ENCODE assay signal across 8 cellular contexts in the genomic region with DNA sequence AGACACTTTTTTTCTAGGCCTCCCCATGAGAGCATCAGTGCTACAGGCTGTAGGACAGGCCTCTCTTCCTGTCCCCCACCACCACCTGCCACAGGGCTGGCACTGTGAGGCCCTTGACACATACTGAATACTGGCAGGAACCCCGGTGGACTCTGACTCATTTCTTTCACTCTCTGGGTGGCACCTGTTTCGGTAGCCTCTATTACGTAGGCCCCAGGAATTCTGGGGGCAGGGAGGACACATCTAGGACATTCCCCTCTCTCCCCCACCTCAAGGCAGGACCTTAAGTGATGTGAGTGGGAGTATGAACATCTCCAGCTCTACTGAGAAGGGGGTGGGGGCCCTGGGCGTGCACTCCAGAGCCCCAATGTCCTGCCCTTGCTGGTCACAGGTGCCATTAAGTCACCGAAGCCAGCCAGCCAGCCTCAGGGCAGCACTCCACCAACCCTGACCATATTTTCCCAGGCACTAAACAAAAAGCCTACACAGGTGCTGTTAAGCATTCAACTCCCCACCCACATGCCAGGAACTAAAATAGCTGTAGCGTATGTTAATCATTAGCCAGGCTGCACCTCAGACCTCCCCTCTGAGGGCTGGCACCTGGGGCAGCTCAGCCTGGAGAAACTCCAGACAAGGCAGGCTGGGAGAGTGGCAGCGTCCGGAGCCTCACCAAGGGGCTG. TPM values are rescaled to one million over a fixed set of nuclear protein-coding genes. Genes with fewer than 3 reads are reported as not detected.
DNase-seq lines count a peak whose midpoint lies in the region; ATAC-seq lines count a peak whose summit lies in the region.

No MANE protein-coding gene starts in this region.

- peak overlapping the region in 1 of 2 donors; percentile 34 for H3K4me3 ChIP-seq in esophagus (ENCODE audit: low read depth in 1 of 2, low read length in 2 of 2)
- H3K4me3 ChIP-seq in skin epidermis, result no peak overlapping the region

- DNase-seq in DMS53 treated with DMSO at 0.1 percent for 48 hours (lab: John Stamatoyannopoulos, UW; ENCODE audit: unreplicated experiment) (peak; percentile 96), LHCN-M2 (ENCODE audit: low read depth) (peak; percentile 77), NOMO-1 treated with DMSO at 0.1 percent for 48 hours (lab: John Stamatoyannopoulos, UW; ENCODE audit: unreplicated experiment) (no peak), NCI-H82 treated with DMSO at 0.1 percent for 48 hours (lab: John Stamatoyannopoulos, UW; ENCODE audit: unreplicated experiment) (no peak)
- DNase-seq in activated CD8-positive, alpha-beta memory T cell treated with anti-CD3 and anti-CD28 coated beads, Interleukin-2, amount 50 U/mL, for 4 hours, result peak; percentile 68

- 28 to 38% methylated on average over 8 of the region's 8 CpGs for WGBS in esophagus, 2 donors

- H3K4me1 ChIP-seq in esophagus (ENCODE audit: control insufficient read depth in 2 of 2, insufficient read depth in 2 of 2, low read length in 1 of 2), result peaks cover 9 to 24% of the 10 kb centered on the region in 2 donors

- no peaks in the 10 kb centered on the region for H3K27me3 ChIP-seq in esophagus (ENCODE audit: control insufficient read depth in 1 of 2, insufficient read depth in 2 of 2, low read length in 2 of 2)

- peaks cover 0 to 13% of the 10 kb centered on the region in 2 donors for H3K36me3 ChIP-seq in esophagus (ENCODE audit: control insufficient read depth in 2 of 2, insufficient read depth in 2 of 2, low read length in 1 of 2)

- H3K27ac ChIP-seq in esophagus (ENCODE audit: low read depth in 2 of 2, low read length in 1 of 2) (peak overlapping the region; percentile 93 to 98), skin epidermis (peak overlapping the region in 17 of 21 experiments; percentile 10 to 98 (median 63))

- peak; percentile 89 for ATAC-seq in GM21717 (IDR thresholded peaks at IDR 0.05; ENCODE audit: unreplicated experiment)

- H3K9me3 ChIP-seq in esophagus (ENCODE audit: control insufficient read depth in 2 of 2, insufficient read depth in 1 of 2, low read depth in 1 of 2, low read length in 1 of 2), result no peaks in the 10 kb centered on the region

RNA-seq across cellular contexts. Expression of a gene that starts 8.9 kb away (rescaled TPM):
- total RNA-seq in LHCN-M2 (2014; rRNA removed), result 55.9 and 84.7 TPM in 2 replicates
- polyA plus RNA-seq in LHCN-M2 (2012), result 210 TPM
- 100 to 1,000 TPM; 155 to 287 TPM for polyA plus RNA-seq in esophagus

Comparison
In these comparisons a context has a peak if more than half of its experiments do, and no peak if none do; other contexts are left out.
1. DNase-seq: peak in DMS53 treated with DMSO at 0.1 percent for 48 hours (single experiment), LHCN-M2 (single experiment) and activated CD8-positive, alpha-beta memory T cell treated with anti-CD3 and anti-CD28 coated beads, Interleukin-2, amount 50 U/mL, for 4 hours (single experiment); none in NOMO-1 treated with DMSO at 0.1 percent for 48 hours (single experiment) and NCI-H82 treated with DMSO at 0.1 percent for 48 hours (single experiment).